15 cellular contexts compared by ENCODE assay signal in the genomic region with DNA sequence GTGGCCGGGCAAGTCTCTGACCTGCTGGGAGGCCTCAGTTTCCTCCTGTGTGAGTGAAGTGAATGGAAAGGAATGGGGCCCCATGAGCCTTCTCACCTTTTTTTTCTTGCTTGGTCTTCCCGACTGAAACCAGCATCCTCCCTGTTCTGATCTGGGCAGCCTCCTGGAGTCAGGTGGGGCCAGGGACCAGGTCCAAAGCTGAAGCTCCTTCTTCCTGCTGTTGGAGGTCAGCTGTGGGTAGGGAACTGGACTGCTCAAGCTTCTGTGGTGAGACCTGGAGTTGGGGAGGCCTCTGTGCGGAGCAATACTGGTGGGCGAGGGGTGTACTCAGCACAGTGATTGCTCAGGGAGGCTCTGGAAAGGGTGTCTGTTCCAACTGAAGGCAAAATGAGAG.
DNase-seq lines count a peak whose midpoint lies in the region; ATAC-seq, FAIRE-seq and TF ChIP-seq lines count a peak whose summit lies in the region.
"Had no signal": no experiment of that assay in that cellular context is flagged by ENCODE, and none has a peak within 500 bp of the region (broad histone marks: within the 10 kb centered on the region; RNA-seq: fewer than 3 reads in every experiment).

No MANE protein-coding gene starts in this region.

- no peak overlapping the region for H3K4me2 ChIP-seq in A549

- intact Hi-C loops in gastrocnemius medialis (cut with DNase I; ENCODE audit: low total_unique reads) (no loop called here), colonic mucosa (cut with DNase I) (loop anchor here (10.0 kb wide), 1 partner anchor 689 kb away; a partner anchor contains a TSS), spleen (cut with DNase I; ENCODE audit: low total_unique reads) (loop anchor here (5.0 to 10.0 kb wide), 3 partner anchors 369 to 689 kb away; a partner anchor contains a TSS)

- FAIRE-seq in A549 (lab: Jason Lieb, UNC), result no peak

- no peak overlapping the region for H3K9ac ChIP-seq in colonic mucosa (ENCODE audit: low read depth in 2 of 2, low read length in 2 of 2)

- CTCF ChIA-PET in A549 (lab: Yijun Ruan, JAX), result interaction anchor here (0.9 to 1.9 kb wide), 6 partner anchors 278 to 474 kb away, joined by 3 to 8 read pairs (median 4); a partner anchor contains a TSS

- TF ChIP-seq EP300 in A549 (IDR thresholded peaks at IDR 0.05), result no peak

- whole genome bisulfite sequencing in A549 (ENCODE audit: missing lambda C conversion rate), result 89% methylated on average over 4 of the region's 4 CpGs
- 76 to 91% (median 90%) methylated on average over 4 of the region's 4 CpGs for WGBS in spleen, 5 donors

- H3K4me1 ChIP-seq in A549 (peaks cover 50% of the 10 kb centered on the region), gastrocnemius medialis (peaks cover 18 to 27% of the 10 kb centered on the region in 2 donors), colonic mucosa (no peaks in the 10 kb centered on the region), spleen (peaks cover 0 to 35% (median 12%) of the 10 kb centered on the region in 6 donors)
- H3K4me1 ChIP-seq: BE2C had no signal

- DNase-seq in A549 (ENCODE audit: low read depth in 1 of 2, low spot score in 1 of 2), result no peak
- DNase-seq in G401 (ENCODE audit: low spot score), result peak; percentile 58
- peak; percentile 11 for DNase-seq in cerebellum (ENCODE audit: low spot score)
- DNase-seq in gastrocnemius medialis, result no peak
- DNase-seq in colonic mucosa, result no peak
- no peak for DNase-seq in spleen
- DNase-seq: BE2C; CD8-positive, alpha-beta T cell; H7; NCI-H1417 treated with DMSO at 0.1 percent for 48 hours; NCI-H2029; NCI-H226; NCI-H526 treated with DMSO at 0.1 percent for 48 hours had no signal

- H3K27ac ChIP-seq in A549 (peak overlapping the region; percentile 25 to 27; a peak in 2 of 6 replicates), gastrocnemius medialis (peak overlapping the region in 3 of 4 donors; percentile 29 to 68 (median 68)), colonic mucosa (no peak overlapping the region), spleen (no peak overlapping the region)
- H3K27ac ChIP-seq: RWPE1 had no signal

- H3K36me3 ChIP-seq in gastrocnemius medialis, result no peaks in the 10 kb centered on the region
- no peaks in the 10 kb centered on the region for H3K36me3 ChIP-seq in colonic mucosa
- H3K36me3 ChIP-seq in spleen, result no peaks in the 10 kb centered on the region
- H3K36me3 ChIP-seq: BE2C had no signal

- H3K4me3 ChIP-seq in A549 (no peak overlapping the region), gastrocnemius medialis (no peak overlapping the region), colonic mucosa (no peak overlapping the region), spleen (no peak overlapping the region)

- TF ChIP-seq RAD21 in A549 (conservative IDR thresholded peaks at IDR 0.05 in 1 of 2, IDR thresholded peaks at IDR 0.05 in 1 of 2), result no peak

- no peak for TF ChIP-seq POLR2A in A549 (IDR thresholded peaks at IDR 0.05; ENCODE audit: low read length)
- no peak for TF ChIP-seq POLR2A in gastrocnemius medialis (IDR thresholded peaks at IDR 0.05)
- TF ChIP-seq POLR2A in spleen (IDR thresholded peaks at IDR 0.05), result no peak

- H3K27me3 ChIP-seq in gastrocnemius medialis (no peaks in the 10 kb centered on the region), colonic mucosa (no peaks in the 10 kb centered on the region), spleen (replicated peaks in 1 of 7) (no peaks in the 10 kb centered on the region)
- H3K27me3 ChIP-seq: BE2C had no signal

- TF ChIP-seq CTCF in A549 (IDR thresholded peaks at IDR 0.05) (no peak), gastrocnemius medialis (IDR thresholded peaks at IDR 0.05 in 4 of 5, conservative IDR thresholded peaks at IDR 0.05 in 1 of 5) (no peak), colonic mucosa (IDR thresholded peaks at IDR 0.05) (no peak), spleen (IDR thresholded peaks at IDR 0.05 in 8 of 11, conservative IDR thresholded peaks at IDR 0.05 in 3 of 11) (no peak)

- no peaks in the 10 kb centered on the region for H3K9me3 ChIP-seq in A549
- no peaks in the 10 kb centered on the region for H3K9me3 ChIP-seq in gastrocnemius medialis
- no peaks in the 10 kb centered on the region for H3K9me3 ChIP-seq in colonic mucosa
- H3K9me3 ChIP-seq in spleen, result no peaks in the 10 kb centered on the region
- H3K9me3 ChIP-seq: BE2C had no signal

- ATAC-seq in A549, result no peak
- ATAC-seq in gastrocnemius medialis, result no peak
- no peak for ATAC-seq in HG02870 (IDR thresholded peaks at IDR 0.05; ENCODE audit: unreplicated experiment)
- ATAC-seq: CD8-positive, alpha-beta T cell had no signal

- POLR2A ChIA-PET in A549 (lab: Yijun Ruan, JAX), result interaction anchor here (1.0 kb wide), 1 partner anchor 372 kb away, joined by 3 read pairs; a partner anchor contains a TSS

- in situ Hi-C loops in G401 (cut with HindIII; ENCODE audit: low sequenced_read_pairs), result no loop called here
- in situ Hi-C loops in gastrocnemius medialis (cut with MboI; ENCODE audit: low sequenced_read_pairs in 4 of 4), result loop anchor here (10.0 to 25.0 kb wide), 10 partner anchors 369 to 696 kb away; a partner anchor contains a TSS

TF ChIP-seq in A549, 52 proteins besides CTCF, POLR2A, EP300 and RAD21:
- TF ChIP-seq CHD4 (IDR thresholded peaks at IDR 0.05; ENCODE audit: borderline replicate concordance), result no peak
- no peak for TF ChIP-seq SMC3 (IDR thresholded peaks at IDR 0.05)
- TF ChIP-seq, protein P1, sequence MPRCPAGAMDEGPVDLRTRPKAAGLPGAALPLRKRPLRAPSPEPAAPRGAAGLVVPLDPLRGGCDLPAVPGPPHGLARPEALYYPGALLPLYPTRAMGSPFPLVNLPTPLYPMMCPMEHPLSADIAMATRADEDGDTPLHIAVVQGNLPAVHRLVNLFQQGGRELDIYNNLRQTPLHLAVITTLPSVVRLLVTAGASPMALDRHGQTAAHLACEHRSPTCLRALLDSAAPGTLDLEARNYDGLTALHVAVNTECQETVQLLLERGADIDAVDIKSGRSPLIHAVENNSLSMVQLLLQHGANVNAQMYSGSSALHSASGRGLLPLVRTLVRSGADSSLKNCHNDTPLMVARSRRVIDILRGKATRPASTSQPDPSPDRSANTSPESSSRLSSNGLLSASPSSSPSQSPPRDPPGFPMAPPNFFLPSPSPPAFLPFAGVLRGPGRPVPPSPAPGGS (IDR thresholded peaks at IDR 0.05), result no peak
- no peak for TF ChIP-seq RARB (CRISPR knock-in tag; IDR thresholded peaks at IDR 0.05)
- TF ChIP-seq FOSL2 (IDR thresholded peaks at IDR 0.05), result no peak
- no peak for TF ChIP-seq FOSL2 (CRISPR knock-in tag; IDR thresholded peaks at IDR 0.05)
- TF ChIP-seq GATA3 (IDR thresholded peaks at IDR 0.05; ENCODE audit: borderline replicate concordance), result no peak
- TF ChIP-seq RCOR1 (IDR thresholded peaks at IDR 0.05; ENCODE audit: low read depth, low read length), result no peak
- TF ChIP-seq ZFP36 (IDR thresholded peaks at IDR 0.05; ENCODE audit: borderline replicate concordance, partially characterized antibody), result no peak
- no peak for TF ChIP-seq FOSB (CRISPR knock-in tag; IDR thresholded peaks at IDR 0.05)
- TF ChIP-seq ZSCAN20 (CRISPR knock-in tag; IDR thresholded peaks at IDR 0.05), result no peak
- TF ChIP-seq JUN (IDR thresholded peaks at IDR 0.05), result no peak
- TF ChIP-seq EHF (CRISPR knock-in tag; IDR thresholded peaks at IDR 0.05), result no peak
- no peak for TF ChIP-seq HDAC2 (IDR thresholded peaks at IDR 0.05)
- TF ChIP-seq BHLHE40 (IDR thresholded peaks at IDR 0.05; ENCODE audit: low read depth, low read length), result no peak
- no peak for TF ChIP-seq TFCP2L1 (CRISPR knock-in tag; IDR thresholded peaks at IDR 0.05)
- no peak for TF ChIP-seq EHMT2 (IDR thresholded peaks at IDR 0.05; ENCODE audit: low read depth)
- TF ChIP-seq TP53 (CRISPR knock-in tag; IDR thresholded peaks at IDR 0.05), result no peak
- no peak for TF ChIP-seq JUNB (IDR thresholded peaks at IDR 0.05)
- no peak for TF ChIP-seq RNF2 (IDR thresholded peaks at IDR 0.05; ENCODE audit: borderline replicate concordance, low read depth)

Comparison
In these comparisons a context has a peak if more than half of its experiments do, and no peak if none do; other contexts are left out.
1. DNase-seq: peak in G401 (single experiment) and cerebellum (single experiment); none in A549 (0 of 2), gastrocnemius medialis (0 of 2), colonic mucosa (single experiment) and spleen (single experiment).
2. H3K27ac ChIP-seq: peak in A549 (2 of 2) and gastrocnemius medialis (3 of 4); none in colonic mucosa (single experiment) and spleen (0 of 8).